13 cellular contexts compared by ENCODE assay signal in genomic region chr6:44235269-44235668, GRCh38. TPM values are rescaled to one million over a fixed set of nuclear protein-coding genes. Genes with fewer than 3 reads are reported as not detected.
DNase-seq lines count a peak whose midpoint lies in the region; ATAC-seq and TF ChIP-seq lines count a peak whose summit lies in the region.
"Had no signal": no experiment of that assay in that cellular context is flagged by ENCODE, and none has a peak within 500 bp of the region (broad histone marks: within the 10 kb centered on the region; RNA-seq: fewer than 3 reads in every experiment).

No MANE protein-coding gene starts in this region.

- no peaks in the 10 kb centered on the region for H3K9me3 Mint-ChIP-seq in T-cell
- H3K9me3 Mint-ChIP-seq: CD14-positive monocyte had no signal

- no peak overlapping the region for H3K4me3 Mint-ChIP-seq in T-cell
- H3K4me3 Mint-ChIP-seq: CD14-positive monocyte had no signal

- intact Hi-C loops in spleen (cut with DNase I; ENCODE audit: low total_unique reads) (loop anchor here (10.0 kb wide), 2 partner anchors 60 to 140 kb away; no protein-coding TSS in a partner anchor), OCI-LY7 (cut with micrococcal nuclease; ENCODE audit: unreplicated experiment) (loop anchor here (2.0 kb wide), 1 partner anchor 14 kb away; no protein-coding TSS in a partner anchor)

- WGBS in GM23248 (ENCODE audit: low coverage in 1 of 2, low lambda C conversion rate in 2 of 2, missing lambda C conversion rate in 2 of 2), 2 experiments, result 67 to 72% methylated on average over 6 of the region's 6 CpGs
- 71% methylated on average over 6 of the region's 6 CpGs for WGBS in hepatocyte (ENCODE audit: low lambda C conversion rate, missing lambda C conversion rate)
- WGBS in spleen, 5 donors, result 53 to 85% (median 72%) methylated on average over 6 of the region's 6 CpGs

- ATAC-seq in T-cell (replicated peaks in 1 of 4) (no peak), HG02885 (IDR thresholded peaks at IDR 0.05; ENCODE audit: poor library complexity, unreplicated experiment) (no peak)

- in situ Hi-C loops in GM23248 (cut with MboI), result no loop called here

- H3K27ac ChIP-seq in GM23248 (peak overlapping the region; percentile 82; the same call in 1 of the 2 replicates), hepatocyte (peak overlapping the region; percentile 65), spleen (peak overlapping the region in 4 of 8 donors; percentile 46 to 61 (median 51)), OCI-LY7 (ENCODE audit: low read depth, low read length, poor library complexity, severe bottlenecking) (no peak overlapping the region)

- peaks cover 8 to 10% (median 8%) of the 10 kb centered on the region in 3 donors for H3K4me1 Mint-ChIP-seq in T-cell

- no peaks in the 10 kb centered on the region for H3K27me3 ChIP-seq in GM23248 (replicated peaks; ENCODE audit: insufficient read depth)
- no peaks in the 10 kb centered on the region for H3K27me3 ChIP-seq in adipocyte (replicated peaks; ENCODE audit: control insufficient read depth, insufficient read depth, low read length)
- no peaks in the 10 kb centered on the region for H3K27me3 ChIP-seq in hepatocyte
- no peaks in the 10 kb centered on the region for H3K27me3 ChIP-seq in spleen (replicated peaks in 1 of 7)

- TF ChIP-seq POLR2A in spleen (IDR thresholded peaks at IDR 0.05), result no peak

- H3K9me3 ChIP-seq in GM23248 (ENCODE audit: low read depth) (no peaks in the 10 kb centered on the region), adipocyte (ENCODE audit: control insufficient read depth, low read length) (no peaks in the 10 kb centered on the region), hepatocyte (ENCODE audit: low read depth) (no peaks in the 10 kb centered on the region), spleen (no peaks in the 10 kb centered on the region), OCI-LY7 (ENCODE audit: low read length) (no peaks in the 10 kb centered on the region)

- CTCF ChIA-PET in T-cell (lab: Charles Lee), result interaction anchor here (1.0 to 2.1 kb wide), 3 partner anchors 11 to 21 kb away, joined by 3 to 8 read pairs (median 4); partner anchors contain the start of gene SLC29A1 (in 2 of the 2)
- CTCF ChIA-PET in OCI-LY7 (lab: Charles Lee; ENCODE audit: unreplicated experiment), result interaction anchor here (1.2 to 2.6 kb wide), 3 partner anchors 11 to 28 kb away, joined by 3 to 15 read pairs (median 10); partner anchors contain the start of gene SLC29A1

- H3K36me3 ChIP-seq in GM23248 (ENCODE audit: low read depth) (no peaks in the 10 kb centered on the region), adipocyte (ENCODE audit: control insufficient read depth, insufficient read depth, low read length, severe bottlenecking) (peaks cover 29% of the 10 kb centered on the region), hepatocyte (replicated peaks; ENCODE audit: insufficient read depth, low read depth) (no peaks in the 10 kb centered on the region), spleen (peaks cover 0 to 28% (median 0%) of the 10 kb centered on the region in 6 donors), OCI-LY7 (ENCODE audit: insufficient read depth, low read length) (peaks cover 56% of the 10 kb centered on the region)

- no peaks in the 10 kb centered on the region for H3K79me2 ChIP-seq in GM23248 (ENCODE audit: insufficient read depth)
- H3K79me2 ChIP-seq in hepatocyte, result no peaks in the 10 kb centered on the region
- no peaks in the 10 kb centered on the region for H3K79me2 ChIP-seq in OCI-LY7 (ENCODE audit: insufficient read depth, low read depth, low read length)

- H4K20me1 ChIP-seq in GM23248 (ENCODE audit: insufficient read depth), result no peaks in the 10 kb centered on the region
- H4K20me1 ChIP-seq in hepatocyte (ENCODE audit: insufficient read depth, poor library complexity, severe bottlenecking), result no peaks in the 10 kb centered on the region
- H4K20me1 ChIP-seq in OCI-LY7 (ENCODE audit: insufficient read depth, low read length), result no peaks in the 10 kb centered on the region

- H3K27me3 Mint-ChIP-seq in T-cell, result no peaks in the 10 kb centered on the region

- no peak overlapping the region for H3K4me3 ChIP-seq in GM23248
- no peak overlapping the region for H3K4me3 ChIP-seq in adipocyte (ENCODE audit: low read length)
- no peak overlapping the region for H3K4me3 ChIP-seq in hepatocyte
- no peak overlapping the region for H3K4me3 ChIP-seq in spleen
- H3K4me3 ChIP-seq in OCI-LY7 (ENCODE audit: low read depth, low read length, poor library complexity, severe bottlenecking), result no peak overlapping the region

- DNase-seq in GM23248 (no peak), adipocyte (ENCODE audit: low read depth) (no peak), hepatocyte (ENCODE audit: low spot score) (no peak), spleen (peak; percentile 30), T-cell (no peak), cortex of kidney (lab: John Stamatoyannopoulos, UW) (no peak), OCI-LY7 (ENCODE audit: low spot score) (no peak)
- DNase-seq: activated effector memory CD4-positive, alpha-beta T cell treated with anti-CD3 and anti-CD28 coated beads, Interleukin-2, amount 50 U/mL, for 16 hours; NCI-H1092; NCI-H526 had no signal

- H3K9me2 ChIP-seq in GM23248 (ENCODE audit: insufficient read depth) (no peaks in the 10 kb centered on the region), hepatocyte (replicated peaks; ENCODE audit: insufficient read depth) (no peaks in the 10 kb centered on the region), OCI-LY7 (ENCODE audit: insufficient read depth, low read length) (no peaks in the 10 kb centered on the region)

- no peak for TF ChIP-seq CTCF in hepatocyte (IDR thresholded peaks at IDR 0.05; ENCODE audit: poor library complexity)
- no peak for TF ChIP-seq CTCF in spleen (IDR thresholded peaks at IDR 0.05 in 8 of 11, conservative IDR thresholded peaks at IDR 0.05 in 3 of 11)
- TF ChIP-seq CTCF in OCI-LY7 (conservative IDR thresholded peaks at IDR 0.05; ENCODE audit: low read length), result no peak

- H3K9ac ChIP-seq in GM23248 (no peak overlapping the region), adipocyte (ENCODE audit: low read length) (peak overlapping the region; percentile 81)

- H3K4me2 ChIP-seq in GM23248 (ENCODE audit: unreplicated experiment) (peak overlapping the region; percentile 31), hepatocyte (peak overlapping the region; percentile 4), OCI-LY7 (ENCODE audit: low read length) (no peak overlapping the region)

- H3F3A ChIP-seq in GM23248 (ENCODE audit: insufficient read depth), result peaks cover 32% of the 10 kb centered on the region

- no peak overlapping the region for H3K27ac Mint-ChIP-seq in T-cell

- no peaks in the 10 kb centered on the region for H3K36me3 Mint-ChIP-seq in T-cell

- H3K4me1 ChIP-seq in GM23248 (ENCODE audit: insufficient read depth) (peaks cover 33% of the 10 kb centered on the region), adipocyte (ENCODE audit: control insufficient read depth, insufficient read depth, low read length) (peaks cover 59% of the 10 kb centered on the region), hepatocyte (ENCODE audit: insufficient read depth) (peaks cover 24% of the 10 kb centered on the region), spleen (peaks cover 9 to 61% (median 26%) of the 10 kb centered on the region in 6 donors), OCI-LY7 (ENCODE audit: insufficient read depth, low read length, poor library complexity, severe bottlenecking) (peaks cover 24% of the 10 kb centered on the region)

- H2AFZ ChIP-seq in GM23248, result peak overlapping the region; percentile 62; the same call in 1 of the 2 replicates
- H2AFZ ChIP-seq in hepatocyte, result no peak overlapping the region
- no peak overlapping the region for H2AFZ ChIP-seq in OCI-LY7 (ENCODE audit: low read length)

- POLR2A ChIA-PET in T-cell (lab: Charles Lee) (interaction anchor here in 1 of 2 donors (0.6 to 0.8 kb wide), 3 partner anchors 8 to 526 kb away, joined by 3 to 6 read pairs (median 3); partner anchors contain the start of gene HSP90AB1), OCI-LY7 (lab: Charles Lee) (interaction anchor here (0.6 to 2.8 kb wide), 2 partner anchors 11 to 126 kb away, joined by 4 to 15 read pairs; partner anchors contain the start of gene SLC29A1)

- no TSS peak for BruUV-seq in OCI-LY7 (replicated peaks; lab: Mats Ljungman, UMichigan)

RNA-seq across cellular contexts. Expression of gene HSP90AB1, which starts 11.6 kb away (rescaled TPM):
- 686 and 732 TPM in 2 replicates for total RNA-seq in GM23248 (2014; rRNA removed; shearing (Covaris generic))
- polyA plus RNA-seq in GM23248 (2016; fragmentation: Nextera tagmentation; extraction: Ambion mirVana) (392 and 395 TPM in 2 replicates), hepatocyte (422 and 440 TPM in 2 replicates), spleen (100 to 1,000 TPM; 196 to 330 (median 302) TPM)
- total RNA-seq in hepatocyte (884 and 891 TPM in 2 replicates), spleen (100 to 1,000 TPM; 372 to 546 (median 415) TPM), T-cell (100 to 1,000 TPM; 394 to 454 (median 404) TPM), OCI-LY7 (2022) (1,055 and 1,282 TPM in 2 replicates)
- total RNA-seq in OCI-LY7 (2014; rRNA removed; shearing (Covaris generic)), result 911 and 1,004 TPM in 2 replicates

RNA-seq across cellular contexts. Expression of gene SLC29A1, which starts 11.9 kb away (rescaled TPM):
- total RNA-seq in GM23248 (2014; rRNA removed; shearing (Covaris generic)), result 12.2 and 17.1 TPM in 2 replicates
- polyA plus RNA-seq in GM23248 (2016; fragmentation: Nextera tagmentation; extraction: Ambion mirVana), result 18.4 and 19.2 TPM in 2 replicates
- 23.3 and 32.4 TPM in 2 replicates for total RNA-seq in hepatocyte
- polyA plus RNA-seq in hepatocyte, result 28.5 and 30.8 TPM in 2 replicates
- total RNA-seq in spleen, result 10 to 100 TPM; 28.3 to 49.4 (median 33.7) TPM
- polyA plus RNA-seq in spleen, result 10 to 100 TPM in 1 of 3 donors, 1 to 10 TPM in 2; 8.5 to 18.4 (median 9.2) TPM
- 1 to 10 TPM; 1.3 to 8.0 (median 3.4) TPM for total RNA-seq in T-cell
- 51.5 and 52.6 TPM in 2 replicates for total RNA-seq in OCI-LY7 (2014; rRNA removed; shearing (Covaris generic))
- total RNA-seq in OCI-LY7 (2022), result 54.1 and 64.6 TPM in 2 replicates

RNA-seq across cellular contexts. Expression of gene MYMX, which starts 18.5 kb away (rescaled TPM):
- not detected in 2 replicates for total RNA-seq in GM23248 (2014; rRNA removed; shearing (Covaris generic))
- polyA plus RNA-seq in GM23248 (2016; fragmentation: Nextera tagmentation; extraction: Ambion mirVana) (not detected in 2 replicates), hepatocyte (2.0 TPM in 1 of 2 replicates, not detected in the other), spleen (1 to 10 TPM in 1 of 3 donors, under 1 TPM in 1, not detected in 1; 0.42 to 1.4 TPM)
- total RNA-seq in hepatocyte (not detected in 2 replicates), spleen (1 to 10 TPM in 3 of 7 donors, under 1 TPM in 3, not detected in 1; 0.34 to 1.5 (median 0.87) TPM), T-cell (not detected), OCI-LY7 (2022) (not detected in 2 replicates)
- total RNA-seq in OCI-LY7 (2014; rRNA removed; shearing (Covaris generic)), result not detected in 2 replicates
- total RNA-seq: lung microvascular endothelial cell had no signal
- polyA plus RNA-seq: CD14-positive monocyte had no signal

RNA-seq across cellular contexts. Expression of gene SLC35B2, which starts 22.1 kb away (rescaled TPM):
- total RNA-seq in GM23248 (2014; rRNA removed; shearing (Covaris generic)), result 106 and 114 TPM in 2 replicates
- 101 and 103 TPM in 2 replicates for polyA plus RNA-seq in GM23248 (2016; fragmentation: Nextera tagmentation; extraction: Ambion mirVana)
- total RNA-seq in hepatocyte, result 73.0 and 74.1 TPM in 2 replicates
- 92.9 and 104 TPM in 2 replicates for polyA plus RNA-seq in hepatocyte
- total RNA-seq in spleen, result 10 to 100 TPM; 22.4 to 30.4 (median 27.9) TPM
- polyA plus RNA-seq in spleen, result 10 to 100 TPM; 17.6 to 22.0 (median 21.7) TPM
- total RNA-seq in T-cell, result 10 to 100 TPM; 14.6 to 21.8 (median 20.3) TPM
- total RNA-seq in OCI-LY7 (2014; rRNA removed; shearing (Covaris generic)), result 10.1 and 13.9 TPM in 2 replicates
- total RNA-seq in OCI-LY7 (2022), result 15.3 and 16.5 TPM in 2 replicates

RNA-seq across cellular contexts. Expression of gene NFKBIE, which starts 30.1 kb away (rescaled TPM):
- total RNA-seq in GM23248 (2014; rRNA removed; shearing (Covaris generic)), result 2.3 and 6.3 TPM in 2 replicates
- polyA plus RNA-seq in GM23248 (2016; fragmentation: Nextera tagmentation; extraction: Ambion mirVana), result 3.5 and 4.5 TPM in 2 replicates
- 13.2 and 16.7 TPM in 2 replicates for total RNA-seq in hepatocyte
- polyA plus RNA-seq in hepatocyte, result 9.6 and 14.0 TPM in 2 replicates
- total RNA-seq in spleen, result 10 to 100 TPM; 32.2 to 89.7 (median 60.7) TPM
- 10 to 100 TPM; 41.3 to 49.8 (median 42.3) TPM for polyA plus RNA-seq in spleen
- 10 to 100 TPM in 4 of 5 donors, 1 to 10 TPM in 1; 9.9 to 35.0 (median 13.6) TPM for total RNA-seq in T-cell
- total RNA-seq in OCI-LY7 (2014; rRNA removed; shearing (Covaris generic)), result 27.5 and 43.1 TPM in 2 replicates
- total RNA-seq in OCI-LY7 (2022), result 22.4 and 24.8 TPM in 2 replicates
